In the genomic region with DNA sequence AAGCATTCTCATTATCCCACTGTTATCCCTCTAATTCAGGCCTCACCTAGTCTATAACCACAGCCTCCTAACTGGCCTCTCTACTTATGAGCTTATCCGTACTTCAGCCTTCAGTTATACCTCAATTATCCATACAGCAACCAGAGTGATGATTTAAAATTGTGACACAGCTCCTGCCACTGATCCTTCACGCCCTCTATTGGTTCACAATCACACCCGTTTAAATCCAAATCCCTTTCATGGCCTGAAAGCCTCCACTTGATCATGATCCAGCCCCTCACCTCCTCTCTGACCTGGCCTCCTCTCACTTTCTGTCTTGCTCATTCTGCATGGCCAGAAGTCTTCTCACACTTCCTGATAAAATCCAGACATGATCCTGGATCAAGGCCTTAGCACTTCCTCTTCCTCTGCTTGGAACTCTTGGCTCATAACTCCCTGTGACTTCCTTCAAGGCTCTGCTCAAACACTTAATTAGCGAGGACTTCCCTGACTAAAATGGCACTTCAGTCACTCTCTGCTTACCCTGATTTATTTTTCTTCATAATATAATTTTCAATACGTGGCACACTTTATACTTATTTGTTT, we compare ENCODE assay signal across 1 cellular context.
TF ChIP-seq lines count a peak whose summit lies in the region.

No MANE protein-coding gene starts in this region.

TF ChIP-seq in WTC11, 78 proteins besides CTCF, POLR2A, EP300 and RAD21 (continued from another document):
- TF ChIP-seq ZSCAN18 (CRISPR knock-in tag; IDR thresholded peaks at IDR 0.05): no peak
- no peak for TF ChIP-seq SMAD3 (CRISPR knock-in tag; IDR thresholded peaks at IDR 0.05; ENCODE audit: borderline replicate concordance)
- no peak for TF ChIP-seq E2F5 (CRISPR knock-in tag; IDR thresholded peaks at IDR 0.05)
- no peak for TF ChIP-seq CREB1 (CRISPR knock-in tag; IDR thresholded peaks at IDR 0.05)
- no peak for TF ChIP-seq RORB (CRISPR knock-in tag; IDR thresholded peaks at IDR 0.05)
- TF ChIP-seq PRRX2 (CRISPR knock-in tag; IDR thresholded peaks at IDR 0.05): no peak
